Comparison of ENCODE assay signal across 1 cellular context in the genomic region with DNA sequence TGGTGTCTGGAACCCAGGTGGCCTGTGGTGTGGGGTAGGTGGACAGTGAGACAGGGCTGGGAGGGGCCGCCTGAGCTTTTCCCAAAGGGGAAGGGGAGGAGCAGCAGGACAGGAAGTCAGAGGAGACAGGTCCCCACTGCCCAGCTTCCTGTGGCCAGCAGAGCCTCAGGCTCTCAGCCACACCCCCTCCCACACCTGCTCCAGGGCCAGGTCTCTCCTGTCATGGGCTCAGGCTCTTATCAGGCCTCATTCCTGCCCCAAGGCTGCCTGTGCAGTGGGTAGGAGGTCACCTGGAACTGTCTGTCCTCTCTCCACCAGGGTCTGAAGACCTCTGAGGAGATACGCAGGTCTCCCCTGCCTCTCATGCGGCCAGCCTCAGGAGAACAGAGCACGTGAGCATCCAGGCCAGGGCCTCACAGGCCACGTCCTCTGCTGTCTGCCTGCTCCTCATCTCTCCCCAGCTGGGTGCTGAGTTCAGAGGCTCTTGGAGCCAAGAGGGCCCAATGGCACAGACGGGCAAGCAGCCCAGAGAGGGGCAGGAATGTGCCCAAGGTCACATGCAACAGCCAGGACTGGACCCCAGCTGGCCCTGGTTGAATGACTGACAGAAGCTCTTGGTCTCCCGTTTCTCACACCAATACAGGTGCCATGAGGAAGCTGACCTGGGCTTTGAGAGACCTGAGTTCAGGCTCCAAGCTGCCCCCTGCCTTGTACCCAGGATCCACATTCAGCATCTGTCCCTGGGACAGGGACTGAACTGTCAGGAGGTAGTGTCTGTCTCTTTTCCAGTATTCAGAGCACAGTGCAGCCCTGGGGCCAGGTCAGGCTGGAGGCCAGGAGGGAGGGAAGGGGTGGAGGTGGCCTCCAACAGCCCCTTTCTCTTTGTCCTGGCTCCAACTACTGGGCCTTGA.
TF ChIP-seq lines count a peak whose summit lies in the region.

No MANE protein-coding gene starts in this region.

TF ChIP-seq in GM12878, 131 proteins besides CTCF, POLR2A, EP300 and RAD21:
- TF ChIP-seq MTA3 (IDR thresholded peaks at IDR 0.05; ENCODE audit: borderline replicate concordance, low read length): no peak
- TF ChIP-seq CBFB (IDR thresholded peaks at IDR 0.05; ENCODE audit: low read depth): no peak
- TF ChIP-seq TARDBP (IDR thresholded peaks at IDR 0.05; ENCODE audit: borderline replicate concordance): no peak
- no peak for TF ChIP-seq POLR2AphosphoS2 (IDR thresholded peaks at IDR 0.05; ENCODE audit: low read depth, low read length)
- no peak for TF ChIP-seq CHD4 (IDR thresholded peaks at IDR 0.05)
- TF ChIP-seq POLR2AphosphoS5 (IDR thresholded peaks at IDR 0.05; ENCODE audit: low read length): no peak
- TF ChIP-seq, protein P1, sequence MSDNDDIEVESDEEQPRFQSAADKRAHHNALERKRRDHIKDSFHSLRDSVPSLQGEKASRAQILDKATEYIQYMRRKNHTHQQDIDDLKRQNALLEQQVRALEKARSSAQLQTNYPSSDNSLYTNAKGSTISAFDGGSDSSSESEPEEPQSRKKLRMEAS (IDR thresholded peaks at IDR 0.05; ENCODE audit: low read depth, low read length): no peak
